ENCODE assay signal across 9 cellular contexts in the genomic region with DNA sequence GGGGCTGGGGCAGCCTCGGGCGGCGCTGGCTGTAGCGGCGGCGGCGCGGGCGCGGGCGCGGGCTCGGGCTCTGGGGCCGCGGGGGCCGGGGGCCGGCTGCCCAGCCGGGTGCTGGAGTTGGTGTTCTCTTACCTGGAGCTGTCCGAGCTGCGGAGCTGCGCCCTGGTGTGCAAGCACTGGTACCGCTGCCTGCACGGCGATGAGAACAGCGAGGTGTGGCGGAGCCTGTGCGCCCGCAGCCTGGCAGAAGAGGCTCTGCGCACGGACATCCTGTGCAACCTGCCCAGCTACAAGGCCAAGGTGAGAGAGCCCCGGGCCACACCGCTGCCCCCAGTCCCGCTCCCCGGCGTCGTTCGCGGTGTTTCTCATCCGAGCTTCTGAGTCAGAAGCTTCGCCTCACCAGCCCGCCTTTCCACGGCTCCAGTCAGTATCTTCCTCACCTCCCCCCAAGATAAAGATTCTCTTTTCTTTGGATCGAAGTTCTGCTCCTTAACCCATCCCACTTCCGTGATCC. TPM values are rescaled to one million over a fixed set of nuclear protein-coding genes. Genes with fewer than 3 reads are reported as not detected.
DNase-seq lines count a peak whose midpoint lies in the region; ATAC-seq and TF ChIP-seq lines count a peak whose summit lies in the region.
"Had no signal": no experiment of that assay in that cellular context is flagged by ENCODE, and none has a peak within 500 bp of the region (broad histone marks: within the 10 kb centered on the region; RNA-seq: fewer than 3 reads in every experiment).

No MANE protein-coding gene starts in this region.

- DNase-seq in CD1c-positive myeloid dendritic cell (ENCODE audit: extremely low spot score), result peak; percentile 9
- DNase-seq in T-helper 17 cell, result peak in 1 of 3 donors; percentile 30
- peak; percentile 50 to 63 (median 56) for DNase-seq in body of pancreas
- DNase-seq in iris pigment epithelial cell (ENCODE audit: low read depth), result peak; percentile 39
- DNase-seq in stimulated activated CD4-positive, alpha-beta T cell treated with anti-CD3 and anti-CD28 coated beads, Interleukin-15, amount 100 ng/mL, for 48 hours (ENCODE audit: low read depth in 2 of 2), result peak; percentile 22 to 33
- DNase-seq in GDM1 (lab: John Stamatoyannopoulos, UW), result no peak

- TF ChIP-seq POLR2A in body of pancreas (IDR thresholded peaks at IDR 0.05), result no peak

- H3K27ac Mint-ChIP-seq in T-helper 17 cell, result peak overlapping the region; percentile 93

- peak overlapping the region; percentile 11 to 89 (median 66) for H3K27ac ChIP-seq in body of pancreas

- no peaks in the 10 kb centered on the region for H3K36me3 ChIP-seq in body of pancreas (replicated peaks in 1 of 2; ENCODE audit: insufficient read depth in 1 of 2, low read depth in 2 of 2)

- H3K36me3 Mint-ChIP-seq in T-helper 17 cell (ENCODE audit: low read depth), result no peaks in the 10 kb centered on the region

- no peaks in the 10 kb centered on the region for H3K27me3 Mint-ChIP-seq in T-helper 17 cell

- peak in 1 of 7 experiments; percentile 10 for TF ChIP-seq CTCF in body of pancreas (IDR thresholded peaks at IDR 0.05)

- H3K4me1 Mint-ChIP-seq in T-helper 17 cell, result peaks cover 27% of the 10 kb centered on the region

- ATAC-seq in GM19397 (IDR thresholded peaks at IDR 0.05; ENCODE audit: unreplicated experiment) (peak; percentile 38), HG03558 (IDR thresholded peaks at IDR 0.05; ENCODE audit: extremely low read depth, unreplicated experiment) (peak; percentile 12), T-helper 17 cell (peak; percentile 56), body of pancreas (no peak)

- H3K4me1 ChIP-seq in body of pancreas, result peaks cover 28% of the 10 kb centered on the region

- H3K4me3 Mint-ChIP-seq in T-helper 17 cell, result peak overlapping the region; percentile 97

- WGBS in body of pancreas, 2 donors, result 0 to 1% methylated on average over 24 to 42 of the region's 44 CpGs

- H3K9me3 ChIP-seq in T-helper 17 cell (ENCODE audit: control insufficient read depth, low read length, poor library complexity, severe bottlenecking) (no peaks in the 10 kb centered on the region), body of pancreas (no peaks in the 10 kb centered on the region)

- peak overlapping the region in 1 of 2 donors; percentile 92 for H3K4me3 ChIP-seq in body of pancreas

- no peaks in the 10 kb centered on the region for H3K27me3 ChIP-seq in body of pancreas

- intact Hi-C loops in body of pancreas (cut with DNase I), result no loop called here

RNA-seq across cellular contexts. Expression of a gene that starts 0.6 kb away (rescaled TPM):
- total RNA-seq in T-helper 17 cell (1 to 10 TPM; 4.9 to 8.3 TPM), body of pancreas (1 to 10 TPM; 1.3 to 4.4 TPM)

RNA-seq across cellular contexts. Expression of a gene that starts 0.7 kb away (rescaled TPM):
- 10 to 100 TPM; 18.1 to 29.6 TPM for total RNA-seq in T-helper 17 cell
- 1 to 10 TPM in 1 of 2 donors, under 1 TPM in 1; 0.66 to 4.2 TPM for total RNA-seq in body of pancreas

RNA-seq across cellular contexts. Expression of a gene that starts 53.9 kb away (rescaled TPM):
- total RNA-seq in T-helper 17 cell, result not detected
- not detected for total RNA-seq in body of pancreas
- total RNA-seq: activated CD8-positive, alpha-beta memory T cell treated with anti-CD3 and anti-CD28 coated beads for 36 hours had no signal
